Comparison of ENCODE assay signal across 1 cellular context in the genomic region with DNA sequence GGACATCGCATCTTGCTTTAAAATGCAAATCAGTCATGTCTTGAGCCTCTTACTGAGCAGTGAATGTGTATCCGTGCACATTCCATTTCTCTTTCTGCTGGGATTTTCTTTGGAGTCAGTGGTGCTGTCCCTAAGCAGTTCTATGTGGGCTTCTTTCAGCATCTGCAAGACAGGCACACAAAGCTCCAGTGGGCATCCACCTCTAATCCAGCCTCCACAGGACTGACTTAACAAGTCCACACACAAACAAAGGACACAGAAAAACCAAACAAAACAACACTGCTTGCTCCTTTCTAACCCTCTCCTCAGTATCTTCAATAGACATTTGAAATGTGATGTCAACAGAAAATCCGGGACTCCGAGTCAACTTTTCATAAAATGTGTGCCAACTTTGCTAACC.
TF ChIP-seq lines count a peak whose summit lies in the region.

No MANE protein-coding gene starts in this region.

TF ChIP-seq in GM23338, 12 proteins besides CTCF, POLR2A, EP300 and RAD21 (continued from another document):
- TF ChIP-seq, protein P1, sequence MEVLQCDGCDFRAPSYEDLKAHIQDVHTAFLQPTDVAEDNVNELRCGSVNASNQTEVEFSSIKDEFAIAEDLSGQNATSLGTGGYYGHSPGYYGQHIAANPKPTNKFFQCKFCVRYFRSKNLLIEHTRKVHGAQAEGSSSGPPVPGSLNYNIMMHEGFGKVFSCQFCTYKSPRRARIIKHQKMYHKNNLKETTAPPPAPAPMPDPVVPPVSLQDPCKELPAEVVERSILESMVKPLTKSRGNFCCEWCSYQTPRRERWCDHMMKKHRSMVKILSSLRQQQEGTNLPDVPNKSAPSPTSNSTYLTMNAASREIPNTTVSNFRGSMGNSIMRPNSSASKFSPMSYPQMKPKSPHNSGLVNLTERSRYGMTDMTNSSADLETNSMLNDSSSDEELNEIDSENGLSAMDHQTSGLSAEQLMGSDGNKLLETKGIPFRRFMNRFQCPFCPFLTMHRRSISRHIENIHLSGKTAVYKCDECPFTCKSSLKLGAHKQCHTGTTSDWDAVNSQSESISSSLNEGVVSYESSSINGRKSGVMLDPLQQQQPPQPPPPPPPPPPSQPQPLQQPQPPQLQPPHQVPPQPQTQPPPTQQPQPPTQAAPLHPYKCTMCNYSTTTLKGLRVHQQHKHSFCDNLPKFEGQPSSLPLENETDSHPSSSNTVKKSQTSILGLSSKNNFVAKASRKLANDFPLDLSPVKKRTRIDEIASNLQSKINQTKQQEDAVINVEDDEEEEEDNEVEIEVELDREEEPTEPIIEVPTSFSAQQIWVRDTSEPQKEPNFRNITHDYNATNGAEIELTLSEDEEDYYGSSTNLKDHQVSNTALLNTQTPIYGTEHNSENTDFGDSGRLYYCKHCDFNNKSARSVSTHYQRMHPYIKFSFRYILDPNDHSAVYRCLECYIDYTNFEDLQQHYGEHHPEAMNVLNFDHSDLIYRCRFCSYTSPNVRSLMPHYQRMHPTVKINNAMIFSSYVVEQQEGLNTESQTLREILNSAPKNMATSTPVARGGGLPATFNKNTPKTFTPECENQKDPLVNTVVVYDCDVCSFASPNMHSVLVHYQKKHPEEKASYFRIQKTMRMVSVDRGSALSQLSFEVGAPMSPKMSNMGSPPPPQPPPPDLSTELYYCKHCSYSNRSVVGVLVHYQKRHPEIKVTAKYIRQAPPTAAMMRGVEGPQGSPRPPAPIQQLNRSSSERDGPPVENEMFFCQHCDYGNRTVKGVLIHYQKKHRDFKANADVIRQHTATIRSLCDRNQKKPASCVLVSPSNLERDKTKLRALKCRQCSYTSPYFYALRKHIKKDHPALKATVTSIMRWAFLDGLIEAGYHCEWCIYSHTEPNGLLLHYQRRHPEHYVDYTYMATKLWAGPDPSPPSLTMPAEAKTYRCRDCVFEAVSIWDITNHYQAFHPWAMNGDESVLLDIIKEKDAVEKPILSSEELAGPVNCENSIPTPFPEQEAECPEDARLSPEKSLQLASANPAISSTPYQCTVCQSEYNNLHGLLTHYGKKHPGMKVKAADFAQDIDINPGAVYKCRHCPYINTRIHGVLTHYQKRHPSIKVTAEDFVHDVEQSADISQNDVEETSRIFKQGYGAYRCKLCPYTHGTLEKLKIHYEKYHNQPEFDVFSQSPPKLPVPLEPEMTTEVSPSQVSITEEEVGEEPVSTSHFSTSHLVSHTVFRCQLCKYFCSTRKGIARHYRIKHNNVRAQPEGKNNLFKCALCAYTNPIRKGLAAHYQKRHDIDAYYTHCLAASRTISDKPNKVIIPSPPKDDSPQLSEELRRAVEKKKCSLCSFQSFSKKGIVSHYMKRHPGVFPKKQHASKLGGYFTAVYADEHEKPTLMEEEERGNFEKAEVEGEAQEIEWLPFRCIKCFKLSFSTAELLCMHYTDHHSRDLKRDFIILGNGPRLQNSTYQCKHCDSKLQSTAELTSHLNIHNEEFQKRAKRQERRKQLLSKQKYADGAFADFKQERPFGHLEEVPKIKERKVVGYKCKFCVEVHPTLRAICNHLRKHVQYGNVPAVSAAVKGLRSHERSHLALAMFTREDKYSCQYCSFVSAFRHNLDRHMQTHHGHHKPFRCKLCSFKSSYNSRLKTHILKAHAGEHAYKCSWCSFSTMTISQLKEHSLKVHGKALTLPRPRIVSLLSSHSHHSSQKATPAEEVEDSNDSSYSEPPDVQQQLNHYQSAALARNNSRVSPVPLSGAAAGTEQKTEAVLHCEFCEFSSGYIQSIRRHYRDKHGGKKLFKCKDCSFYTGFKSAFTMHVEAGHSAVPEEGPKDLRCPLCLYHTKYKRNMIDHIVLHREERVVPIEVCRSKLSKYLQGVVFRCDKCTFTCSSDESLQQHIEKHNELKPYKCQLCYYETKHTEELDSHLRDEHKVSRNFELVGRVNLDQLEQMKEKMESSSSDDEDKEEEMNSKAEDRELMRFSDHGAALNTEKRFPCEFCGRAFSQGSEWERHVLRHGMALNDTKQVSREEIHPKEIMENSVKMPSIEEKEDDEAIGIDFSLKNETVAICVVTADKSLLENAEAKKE (CRISPR knock-in tag; IDR thresholded peaks at IDR 0.05): no peak
- TF ChIP-seq ZNF331 (CRISPR knock-in tag; IDR thresholded peaks at IDR 0.05; ENCODE audit: low read depth) (no peak), EZH2phosphoT487 (IDR thresholded peaks at IDR 0.05; ENCODE audit: unreplicated experiment) (no peak), EZH2 (IDR thresholded peaks at IDR 0.05; ENCODE audit: low read depth, unreplicated experiment) (no peak)
- TF ChIP-seq, protein P2, sequence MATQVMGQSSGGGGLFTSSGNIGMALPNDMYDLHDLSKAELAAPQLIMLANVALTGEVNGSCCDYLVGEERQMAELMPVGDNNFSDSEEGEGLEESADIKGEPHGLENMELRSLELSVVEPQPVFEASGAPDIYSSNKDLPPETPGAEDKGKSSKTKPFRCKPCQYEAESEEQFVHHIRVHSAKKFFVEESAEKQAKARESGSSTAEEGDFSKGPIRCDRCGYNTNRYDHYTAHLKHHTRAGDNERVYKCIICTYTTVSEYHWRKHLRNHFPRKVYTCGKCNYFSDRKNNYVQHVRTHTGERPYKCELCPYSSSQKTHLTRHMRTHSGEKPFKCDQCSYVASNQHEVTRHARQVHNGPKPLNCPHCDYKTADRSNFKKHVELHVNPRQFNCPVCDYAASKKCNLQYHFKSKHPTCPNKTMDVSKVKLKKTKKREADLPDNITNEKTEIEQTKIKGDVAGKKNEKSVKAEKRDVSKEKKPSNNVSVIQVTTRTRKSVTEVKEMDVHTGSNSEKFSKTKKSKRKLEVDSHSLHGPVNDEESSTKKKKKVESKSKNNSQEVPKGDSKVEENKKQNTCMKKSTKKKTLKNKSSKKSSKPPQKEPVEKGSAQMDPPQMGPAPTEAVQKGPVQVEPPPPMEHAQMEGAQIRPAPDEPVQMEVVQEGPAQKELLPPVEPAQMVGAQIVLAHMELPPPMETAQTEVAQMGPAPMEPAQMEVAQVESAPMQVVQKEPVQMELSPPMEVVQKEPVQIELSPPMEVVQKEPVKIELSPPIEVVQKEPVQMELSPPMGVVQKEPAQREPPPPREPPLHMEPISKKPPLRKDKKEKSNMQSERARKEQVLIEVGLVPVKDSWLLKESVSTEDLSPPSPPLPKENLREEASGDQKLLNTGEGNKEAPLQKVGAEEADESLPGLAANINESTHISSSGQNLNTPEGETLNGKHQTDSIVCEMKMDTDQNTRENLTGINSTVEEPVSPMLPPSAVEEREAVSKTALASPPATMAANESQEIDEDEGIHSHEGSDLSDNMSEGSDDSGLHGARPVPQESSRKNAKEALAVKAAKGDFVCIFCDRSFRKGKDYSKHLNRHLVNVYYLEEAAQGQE (IDR thresholded peaks at IDR 0.05; ENCODE audit: unreplicated experiment): no peak
- TF ChIP-seq, protein P3, sequence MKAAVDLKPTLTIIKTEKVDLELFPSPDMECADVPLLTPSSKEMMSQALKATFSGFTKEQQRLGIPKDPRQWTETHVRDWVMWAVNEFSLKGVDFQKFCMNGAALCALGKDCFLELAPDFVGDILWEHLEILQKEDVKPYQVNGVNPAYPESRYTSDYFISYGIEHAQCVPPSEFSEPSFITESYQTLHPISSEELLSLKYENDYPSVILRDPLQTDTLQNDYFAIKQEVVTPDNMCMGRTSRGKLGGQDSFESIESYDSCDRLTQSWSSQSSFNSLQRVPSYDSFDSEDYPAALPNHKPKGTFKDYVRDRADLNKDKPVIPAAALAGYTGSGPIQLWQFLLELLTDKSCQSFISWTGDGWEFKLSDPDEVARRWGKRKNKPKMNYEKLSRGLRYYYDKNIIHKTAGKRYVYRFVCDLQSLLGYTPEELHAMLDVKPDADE (IDR thresholded peaks at IDR 0.05): no peak
